ENCODE assay signal across 8 cellular contexts in genomic region chr2:18149660-18150246, GRCh38.
DNase-seq lines count a peak whose midpoint lies in the region; ATAC-seq, FAIRE-seq and TF ChIP-seq lines count a peak whose summit lies in the region.

No MANE protein-coding gene starts in this region.

- TF ChIP-seq CTCF in fibroblast of the aortic adventitia (IDR thresholded peaks at IDR 0.05; ENCODE audit: insufficient read depth, low read length): peak; percentile 84

- H3K9me3 ChIP-seq in small intestine (ENCODE audit: control insufficient read depth, low read depth): no peaks in the 10 kb centered on the region

- no peak overlapping the region for H3K4me3 ChIP-seq in fibroblast of the aortic adventitia (ENCODE audit: low read depth, low read length)
- no peak overlapping the region for H3K4me3 ChIP-seq in small intestine (ENCODE audit: low read depth in 1 of 2, low read length in 2 of 2)

- no peaks in the 10 kb centered on the region for H3K4me1 ChIP-seq in small intestine (ENCODE audit: control insufficient read depth in 2 of 2, insufficient read depth in 1 of 2, low read depth in 1 of 2, low read length in 1 of 2)

- H3K36me3 ChIP-seq in small intestine (ENCODE audit: control insufficient read depth in 2 of 2, insufficient read depth in 2 of 2, low read length in 2 of 2): no peaks in the 10 kb centered on the region

- ATAC-seq in GM19455 (IDR thresholded peaks at IDR 0.05; ENCODE audit: unreplicated experiment) (peak; percentile 78), GM19324 (IDR thresholded peaks at IDR 0.05; ENCODE audit: low FRiP score, unreplicated experiment) (no peak)

- FAIRE-seq in small intestine (lab: Jason Lieb, UNC): no peak

- DNase-seq in COLO829 (ENCODE audit: low spot score): peak; percentile 53
- DNase-seq in LoVo (ENCODE audit: low spot score): peak; percentile 56
- peak; percentile 5 for DNase-seq in SHP77 treated with DMSO at 0.1 percent for 48 hours (lab: John Stamatoyannopoulos, UW)
- DNase-seq in fibroblast of the aortic adventitia (ENCODE audit: low read depth): peak; percentile 69
- DNase-seq in small intestine: peak; percentile 28
- no peak for DNase-seq in NCI-H526 treated with DMSO at 0.1 percent for 48 hours (lab: John Stamatoyannopoulos, UW)

- WGBS in small intestine, 3 donors: 5 to 21% (median 9%) methylated on average over 3 of the region's 3 CpGs

- H3K27me3 ChIP-seq in small intestine (ENCODE audit: control insufficient read depth in 2 of 2, insufficient read depth in 2 of 2, low read length in 2 of 2): no peaks in the 10 kb centered on the region

- H3K27ac ChIP-seq in small intestine (ENCODE audit: low read depth in 1 of 2, low read length in 1 of 2): no peak overlapping the region
